Comparison of ENCODE assay signal across 26 cellular contexts in the genomic region with DNA sequence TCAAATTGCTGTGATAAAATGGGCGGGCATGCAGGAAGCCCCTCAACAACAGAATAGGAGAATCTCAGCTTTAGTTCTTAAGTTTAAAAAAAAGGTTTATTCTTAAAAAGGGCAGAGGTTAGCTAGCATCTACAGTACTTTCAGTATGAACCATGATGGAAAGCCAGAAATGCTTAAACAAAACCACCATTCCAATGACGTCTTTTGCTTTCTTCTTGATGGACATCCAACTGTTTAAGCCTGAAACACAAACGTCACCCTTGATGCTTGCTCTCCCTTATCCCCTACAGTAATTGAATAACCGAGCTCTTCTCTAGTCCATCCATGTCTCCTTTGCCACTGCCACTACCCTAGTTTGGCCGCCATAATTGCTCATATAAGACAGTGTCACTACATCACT.
"Had no signal": no experiment of that assay in that cellular context is flagged by ENCODE, and none has a peak within 500 bp of the region (broad histone marks: within the 10 kb centered on the region; RNA-seq: fewer than 3 reads in every experiment).

No MANE protein-coding gene starts in this region.

- H3K27me3 ChIP-seq: gastrocnemius medialis, hepatocyte, upper lobe of right lung had no signal

- H3K9me3 ChIP-seq: gastrocnemius medialis, left ventricle myocardium inferior, upper lobe of right lung had no signal

- ATAC-seq: gastrocnemius medialis, natural killer cell, right cardiac atrium, SK-N-SH treated with all-trans-retinoic acid at 6 μM for 48 hours, upper lobe of right lung had no signal

- H3K4me3 ChIP-seq: gastrocnemius medialis, hepatocyte, left ventricle myocardium inferior, lung, upper lobe of right lung had no signal

- H3K4me3 Mint-ChIP-seq: activated B cell treated with CpG ODN at 0.5 μM for 24 hours; activated naive CD8-positive, alpha-beta T cell; activated T-cell treated with anti-CD3 and anti-CD28 coated beads, Interleukin-2, amount 50 U/mL, for 24 hours; dendritic cell treated with granulocyte-macrophage colony-stimulating factor and Interleukin-4, amounts not matched to agents 40 ng/mL and 50 ng/mL, for 4 days; natural killer cell had no signal

- H3K27ac ChIP-seq: epithelial cell of prostate, hepatocyte, left ventricle myocardium inferior, upper lobe of right lung had no signal

- H3K4me1 Mint-ChIP-seq: activated B cell treated with CpG ODN at 0.5 μM for 24 hours had no signal

- H3K27ac Mint-ChIP-seq: activated B cell treated with CpG ODN at 0.5 μM for 24 hours; activated naive CD8-positive, alpha-beta T cell; activated T-cell treated with anti-CD3 and anti-CD28 coated beads, Interleukin-2, amount 50 U/mL, for 24 hours; dendritic cell treated with granulocyte-macrophage colony-stimulating factor and Interleukin-4, amounts not matched to agents 40 ng/mL and 50 ng/mL, for 4 days; natural killer cell had no signal

- H2AFZ ChIP-seq: hepatocyte had no signal

- H3K27me3 Mint-ChIP-seq: activated B cell treated with CpG ODN at 0.5 μM for 24 hours; activated naive CD8-positive, alpha-beta T cell; activated T-cell treated with anti-CD3 and anti-CD28 coated beads, Interleukin-2, amount 50 U/mL, for 24 hours; dendritic cell treated with granulocyte-macrophage colony-stimulating factor and Interleukin-4, amounts not matched to agents 40 ng/mL and 50 ng/mL, for 4 days had no signal

- DNase-seq: activated B cell treated with CpG ODN at 0.5 μM for 24 hours; activated CD4-positive, alpha-beta T cell treated with anti-CD3 and anti-CD28 coated beads for 48 hours; activated CD4-positive, alpha-beta T cell treated with anti-CD3 and anti-CD28 coated beads, Interleukin-2, amount 50 U/mL, for 48 hours; activated CD8-positive, alpha-beta memory T cell treated with anti-CD3 and anti-CD28 coated beads for 24 hours; activated CD8-positive, alpha-beta memory T cell treated with anti-CD3 and anti-CD28 coated beads, Interleukin-2, amount 50 U/mL, for 4 hours; activated effector memory CD4-positive, alpha-beta T cell treated with Interleukin-2 at 50 U/mL for 16 hours; activated naive CD4-positive, alpha-beta T cell treated with Interleukin-2 at 50 U/mL for 16 hours; activated T-cell treated with anti-CD3 and anti-CD28 coated beads, Interleukin-2, amount 50 U/mL, for 24 hours; central memory CD4-positive, alpha-beta T cell; gastrocnemius medialis; islet precursor cell; left ventricle myocardium inferior; mesendoderm; natural killer cell; posterior cingulate gyrus; right cardiac atrium; stimulated activated CD4-positive, alpha-beta T cell treated with anti-CD3 and anti-CD28 coated beads, Interleukin-15, amount 100 ng/mL, for 24 hours; stimulated activated CD4-positive, alpha-beta T cell treated with anti-CD3 and anti-CD28 coated beads, Interleukin-2, amount 100 ng/mL, for 24 hours; stimulated activated naive CD4-positive, alpha-beta T cell treated with Interleukin-2 at 50 U/mL for 16 hours; upper lobe of right lung had no signal

- H3K9me3 Mint-ChIP-seq: activated B cell treated with CpG ODN at 0.5 μM for 24 hours; activated T-cell treated with anti-CD3 and anti-CD28 coated beads, Interleukin-2, amount 50 U/mL, for 24 hours; natural killer cell had no signal

- H3K4me2 ChIP-seq: hepatocyte had no signal
